Comparison of ENCODE assay signal across 8 cellular contexts in genomic region chr5:36150676-36151433, GRCh38. TPM values are rescaled to one million over a fixed set of nuclear protein-coding genes. Genes with fewer than 3 reads are reported as not detected.
DNase-seq lines count a peak whose midpoint lies in the region; ATAC-seq and TF ChIP-seq lines count a peak whose summit lies in the region.

No MANE protein-coding gene starts in this region.

- H3K4me1 ChIP-seq in neutrophil (ENCODE audit: control insufficient read depth in 1 of 2, insufficient read depth in 1 of 2, low read depth in 1 of 2, low read length in 1 of 2) (peaks cover 22 to 25% of the 10 kb centered on the region in 2 experiments), urinary bladder (ENCODE audit: insufficient read depth) (no peaks in the 10 kb centered on the region)

- H3K27ac ChIP-seq in neutrophil (peak overlapping the region; percentile 85), urinary bladder (ENCODE audit: low read depth) (no peak overlapping the region)

- 3% methylated on average over 23 of the region's 23 CpGs for WGBS in urinary bladder

- H3K4me3 ChIP-seq in fibroblast of villous mesenchyme (ENCODE audit: low read depth, low read length) (peak overlapping the region; percentile 92), neutrophil (ENCODE audit: low read depth in 1 of 2, low read length in 1 of 2) (peak overlapping the region; percentile 93 to 99), urinary bladder (ENCODE audit: low read depth, low read length) (peak overlapping the region; percentile 87)

- H3K27me3 ChIP-seq in neutrophil, result no peaks in the 10 kb centered on the region

- DNase-seq in AML-193 (lab: John Stamatoyannopoulos, UW) (peak; percentile 55), HT1080 (ENCODE audit: low read depth) (peak; percentile 47), OCI-M1 (lab: John Stamatoyannopoulos, UW) (peak; percentile 74), fibroblast of villous mesenchyme (ENCODE audit: low read depth) (peak; percentile 50)
- DNase-seq in activated effector memory CD4-positive, alpha-beta T cell treated with anti-CD3 and anti-CD28 coated beads, Interleukin-2, amount 50 U/mL, for 16 hours, result peak; percentile 80

- TF ChIP-seq CTCF in fibroblast of villous mesenchyme (IDR thresholded peaks at IDR 0.05; ENCODE audit: insufficient read depth, low read depth, low read length) (no peak), neutrophil (IDR thresholded peaks at IDR 0.05) (no peak)

- no peaks in the 10 kb centered on the region for H3K9me3 ChIP-seq in neutrophil

- peak; percentile 39 for ATAC-seq in GM19351 (IDR thresholded peaks at IDR 0.05; ENCODE audit: unreplicated experiment)

- H3K36me3 ChIP-seq in neutrophil (no peaks in the 10 kb centered on the region), urinary bladder (ENCODE audit: insufficient read depth) (no peaks in the 10 kb centered on the region)

RNA-seq across cellular contexts. Expression of gene LMBRD2, which starts 0.8 kb away (rescaled TPM):
- total RNA-seq in HT1080 (2014; rRNA removed; shearing (Covaris generic)), result 3.9 and 8.0 TPM in 2 replicates
- polyA plus RNA-seq in HT1080 (2015; cell fraction: cytosol; rRNA removed), result 3.6 and 5.2 TPM in 2 replicates
- 10.9 and 11.9 TPM in 2 replicates for polyA plus RNA-seq in HT1080 (2015; cell fraction: nucleus; rRNA removed)
- total RNA-seq in fibroblast of villous mesenchyme (12.9 and 23.7 TPM in 2 replicates), urinary bladder (31.6 TPM)
- 5.7 TPM for polyA plus RNA-seq in urinary bladder

RNA-seq across cellular contexts. Expression of gene SKP2, which starts 1.1 kb away (rescaled TPM):
- 80.6 and 84.1 TPM in 2 replicates for total RNA-seq in HT1080 (2014; rRNA removed; shearing (Covaris generic))
- polyA plus RNA-seq in HT1080 (2015; cell fraction: cytosol; rRNA removed), result 35.0 TPM in 2 replicates
- 29.6 and 30.4 TPM in 2 replicates for polyA plus RNA-seq in HT1080 (2015; cell fraction: nucleus; rRNA removed)
- total RNA-seq in fibroblast of villous mesenchyme (36.7 and 142 TPM in 2 replicates), urinary bladder (42.9 TPM)
- 5.1 TPM for polyA plus RNA-seq in urinary bladder
